ENCODE assay signal across 35 cellular contexts in genomic region chr9:20914556-20914955, GRCh38.
"Had no signal": no experiment of that assay in that cellular context is flagged by ENCODE, and none has a peak within 500 bp of the region (broad histone marks: within the 10 kb centered on the region; RNA-seq: fewer than 3 reads in every experiment).

No MANE protein-coding gene starts in this region.

- H3K27me3 ChIP-seq: Peyer's patch had no signal

- H3K27ac ChIP-seq: Peyer's patch, RWPE1 had no signal

- H3K4me1 ChIP-seq: Peyer's patch had no signal

- H3K36me3 ChIP-seq: Peyer's patch had no signal

- H3K4me3 Mint-ChIP-seq: activated CD4-positive, alpha-beta T cell treated with anti-CD3 and anti-CD28 coated beads, Interleukin-2, amount 10 ng/mL, durations not matched to agents 24 days and 14 days; activated CD8-positive, alpha-beta T cell treated with anti-CD3 and anti-CD28 coated beads for 36 hours; activated naive CD4-positive, alpha-beta T cell treated with anti-CD3 and anti-CD28 coated beads, Interleukin-2, amount 10 ng/mL, durations not matched to agents 7 days and 5 days; activated naive CD8-positive, alpha-beta T cell; activated naive CD8-positive, alpha-beta T cell treated with anti-CD3 and anti-CD28 coated beads, Interleukin-2, amount 50 U/mL, for 24 hours; activated T-cell treated with anti-CD3 and anti-CD28 coated beads, Interleukin-2, amount 50 U/mL, for 24 hours; brain had no signal

- H3K27me3 Mint-ChIP-seq: activated CD4-positive, alpha-beta T cell treated with anti-CD3 and anti-CD28 coated beads, Interleukin-2, amount 10 ng/mL, durations not matched to agents 24 days and 14 days; activated CD8-positive, alpha-beta T cell treated with anti-CD3 and anti-CD28 coated beads for 36 hours; activated naive CD4-positive, alpha-beta T cell treated with anti-CD3 and anti-CD28 coated beads, Interleukin-2, amount 10 ng/mL, durations not matched to agents 7 days and 5 days; activated naive CD8-positive, alpha-beta T cell; activated naive CD8-positive, alpha-beta T cell treated with anti-CD3 and anti-CD28 coated beads, Interleukin-2, amount 50 U/mL, for 24 hours; activated T-cell treated with anti-CD3 and anti-CD28 coated beads, Interleukin-2, amount 50 U/mL, for 24 hours; brain had no signal

- H3K9me3 ChIP-seq: Peyer's patch had no signal

- DNase-seq: activated CD4-positive, alpha-beta T cell treated with anti-CD3 and anti-CD28 coated beads, Interleukin-2, amount 10 ng/mL, durations not matched to agents 24 days and 14 days; activated CD4-positive, alpha-beta T cell treated with anti-CD3 and anti-CD28 coated beads, Interleukin-2, amount 50 U/mL, for 4 hours; activated CD8-positive, alpha-beta T cell treated with anti-CD3 and anti-CD28 coated beads for 36 hours; activated effector memory CD4-positive, alpha-beta T cell treated with Interleukin-2 at 50 U/mL for 16 hours; activated naive CD4-positive, alpha-beta T cell treated with anti-CD3 and anti-CD28 coated beads, Interleukin-2, amount 10 ng/mL, durations not matched to agents 7 days and 5 days; activated naive CD8-positive, alpha-beta T cell treated with anti-CD3 and anti-CD28 coated beads, Interleukin-2, amount 50 U/mL, for 24 hours; activated T-cell treated with anti-CD3 and anti-CD28 coated beads, Interleukin-2, amount 50 U/mL, for 24 hours; anterior cingulate cortex; caudate nucleus; cerebellar nuclear complex; Karpas-422; KBM-7; MM.1S; MV-4-11; NCI-H1092; NCI-H146; NCI-H187; NCI-H2029 treated with DMSO at 0.1 percent for 48 hours; NCI-H2107; NCI-H2171; NCI-H510A; NCI-H526; NCI-H748 treated with DMSO at 0.1 percent for 48 hours; NK-92 treated with Interleukin-12 subunit alpha and Interleukin-12 subunit beta, amount 100 ng/mL, for 24 hours; PC-3; Peyer's patch; SIG-M5; SW 1271; T-helper 1 cell; T1000 had no signal

- ATAC-seq: activated CD8-positive, alpha-beta T cell treated with anti-CD3 and anti-CD28 coated beads for 36 hours; activated naive CD8-positive, alpha-beta T cell treated with anti-CD3 and anti-CD28 coated beads, Interleukin-2, amount 50 U/mL, for 24 hours; PC-3; Right ventricle myocardium inferior; SK-N-SH treated with all-trans-retinoic acid at 6 μM for 48 hours had no signal

- H3K4me3 ChIP-seq: Peyer's patch had no signal

- H3K9me3 Mint-ChIP-seq: activated CD8-positive, alpha-beta T cell treated with anti-CD3 and anti-CD28 coated beads for 36 hours; activated T-cell treated with anti-CD3 and anti-CD28 coated beads, Interleukin-2, amount 50 U/mL, for 24 hours had no signal

- H3K27ac Mint-ChIP-seq: activated CD4-positive, alpha-beta T cell treated with anti-CD3 and anti-CD28 coated beads, Interleukin-2, amount 10 ng/mL, durations not matched to agents 24 days and 14 days; activated CD8-positive, alpha-beta T cell treated with anti-CD3 and anti-CD28 coated beads for 36 hours; activated naive CD4-positive, alpha-beta T cell treated with anti-CD3 and anti-CD28 coated beads, Interleukin-2, amount 10 ng/mL, durations not matched to agents 7 days and 5 days; activated naive CD8-positive, alpha-beta T cell; activated naive CD8-positive, alpha-beta T cell treated with anti-CD3 and anti-CD28 coated beads, Interleukin-2, amount 50 U/mL, for 24 hours; activated T-cell treated with anti-CD3 and anti-CD28 coated beads, Interleukin-2, amount 50 U/mL, for 24 hours; brain had no signal

- H3K4me1 Mint-ChIP-seq: activated CD4-positive, alpha-beta T cell treated with anti-CD3 and anti-CD28 coated beads, Interleukin-2, amount 10 ng/mL, durations not matched to agents 24 days and 14 days; activated naive CD4-positive, alpha-beta T cell treated with anti-CD3 and anti-CD28 coated beads, Interleukin-2, amount 10 ng/mL, durations not matched to agents 7 days and 5 days; activated naive CD8-positive, alpha-beta T cell treated with anti-CD3 and anti-CD28 coated beads, Interleukin-2, amount 50 U/mL, for 24 hours; brain had no signal
